28 cellular contexts compared by ENCODE assay signal in the genomic region with DNA sequence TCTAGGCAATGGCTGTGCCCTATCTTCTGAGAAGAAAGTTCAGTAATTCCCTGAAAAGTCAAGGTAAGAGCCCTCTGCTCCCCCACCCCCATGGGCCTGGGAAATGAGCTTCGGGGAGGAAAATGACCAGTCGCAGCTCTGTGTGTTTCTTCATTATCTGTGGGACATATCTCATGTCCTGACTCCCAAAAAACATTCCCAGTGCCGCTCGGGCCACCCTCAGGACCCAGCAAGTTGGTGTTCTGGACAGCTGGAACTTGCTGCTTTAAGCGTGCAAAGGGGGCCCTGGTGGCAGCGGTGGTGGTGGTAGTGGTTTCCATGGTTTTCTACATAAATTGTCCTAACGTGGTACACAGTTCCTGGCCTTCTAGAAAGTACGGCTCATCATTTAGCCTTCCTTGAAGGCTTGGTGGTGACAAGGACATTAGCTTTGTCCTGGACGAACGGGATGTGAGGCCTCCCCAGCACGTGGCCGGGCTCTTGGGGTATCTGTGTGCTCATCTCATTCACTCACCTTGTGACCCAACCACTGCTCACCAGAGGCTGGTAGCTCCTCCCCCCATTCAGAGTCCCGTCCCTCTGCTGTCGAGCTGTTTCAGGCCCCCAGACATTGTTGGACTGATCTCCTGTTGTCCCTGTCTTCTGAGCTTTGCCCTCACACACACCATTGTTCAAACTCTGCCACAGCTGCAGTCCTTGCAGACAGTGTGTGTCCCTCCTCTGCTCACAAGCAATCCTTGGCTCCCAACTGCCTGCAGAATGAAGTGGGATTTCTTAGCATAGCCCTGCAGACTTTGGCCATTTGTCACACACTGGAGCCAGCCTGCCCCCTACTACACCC. TPM values are rescaled to one million over a fixed set of nuclear protein-coding genes. Genes with fewer than 3 reads are reported as not detected.
A peak's percentile ranks its signal among the peaks of the same experiment; 100 is the strongest.
DNase-seq lines count a peak whose midpoint lies in the region; ATAC-seq, FAIRE-seq and TF ChIP-seq lines count a peak whose summit lies in the region.
"Had no signal": no experiment of that assay in that cellular context is flagged by ENCODE, and none has a peak within 500 bp of the region (broad histone marks: within the 10 kb centered on the region; RNA-seq: fewer than 3 reads in every experiment).

No MANE protein-coding gene starts in this region.

- no peaks in the 10 kb centered on the region for H3K79me2 ChIP-seq in neural progenitor cell (ENCODE audit: low read depth)

- intact Hi-C loops in kidney (cut with DNase I) (no loop called here), gastrocnemius medialis (cut with DNase I; ENCODE audit: low total_unique reads) (no loop called here)

- DNase-seq in kidney (peak; percentile 35), neural progenitor cell (ENCODE audit: low spot score) (no peak), type B pancreatic cell (ENCODE audit: extremely low spot score, unreplicated experiment) (no peak), GM19240 (ENCODE audit: insufficient read length, low spot score) (no peak), NCI-H226 (no peak), gastrocnemius medialis (no peak)
- DNase-seq: 8988T; ACHN; BE2C; CD4-positive, CD25-positive, alpha-beta regulatory T cell; DMS53; HCEC 1CT; MM.1S; NCI-H1694; NCI-H2029 treated with DMSO at 0.1 percent for 48 hours; NCI-H526 treated with DMSO at 0.1 percent for 48 hours; SIG-M5 had no signal

- H3K27me3 Mint-ChIP-seq in neural progenitor cell (ENCODE audit: insufficient read depth, low read depth) = peaks cover 2% of the 10 kb centered on the region
- H3K27me3 Mint-ChIP-seq in type B pancreatic cell = no peaks in the 10 kb centered on the region
- H3K27me3 Mint-ChIP-seq: IgD-negative memory B cell had no signal

- H3K27ac ChIP-seq in BLaER1 treated with 17β-estradiol and CSF1 and Interleukin-3, amounts not matched to agents 10 nM and 100 nM = no peak overlapping the region
- H3K27ac ChIP-seq in kidney (ENCODE audit: low read depth in 2 of 2, low read length in 2 of 2) (no peak overlapping the region), neural progenitor cell (no peak overlapping the region), gastrocnemius medialis (no peak overlapping the region)
- H3K27ac ChIP-seq: KMS-11, SK-N-MC had no signal

- H3K9me3 Mint-ChIP-seq in neural progenitor cell (peaks cover 6% of the 10 kb centered on the region), type B pancreatic cell (no peaks in the 10 kb centered on the region)

- no peak overlapping the region for H3K4me3 ChIP-seq in BLaER1 treated with 17β-estradiol and CSF1 and Interleukin-3, amounts not matched to agents 10 nM and 100 nM
- H3K4me3 ChIP-seq in kidney (ENCODE audit: low read length in 2 of 2) = no peak overlapping the region
- no peak overlapping the region for H3K4me3 ChIP-seq in neural progenitor cell
- H3K4me3 ChIP-seq in gastrocnemius medialis = no peak overlapping the region
- H3K4me3 ChIP-seq: GM23338, SK-N-MC had no signal

- no peak for ATAC-seq in gastrocnemius medialis
- ATAC-seq: GM23338, Panc1 had no signal

- TF ChIP-seq POLR2A in gastrocnemius medialis (IDR thresholded peaks at IDR 0.05) = no peak

- no peak for TF ChIP-seq CTCF in kidney (IDR thresholded peaks at IDR 0.05; ENCODE audit: borderline replicate concordance, extremely low read depth, insufficient read depth)
- TF ChIP-seq CTCF in neural progenitor cell (IDR thresholded peaks at IDR 0.05) = no peak
- no peak for TF ChIP-seq CTCF in type B pancreatic cell (conservative IDR thresholded peaks at IDR 0.05)
- no peak for TF ChIP-seq CTCF in gastrocnemius medialis (IDR thresholded peaks at IDR 0.05 in 4 of 5, conservative IDR thresholded peaks at IDR 0.05 in 1 of 5)

- no peaks in the 10 kb centered on the region for H3F3A ChIP-seq in neural progenitor cell (ENCODE audit: low read depth)

- peaks cover 22 to 59% (median 48%) of the 10 kb centered on the region in 10 experiments for H3K4me1 ChIP-seq in BLaER1 treated with 17β-estradiol and CSF1 and Interleukin-3, amounts not matched to agents 10 nM and 100 nM
- H3K4me1 ChIP-seq in kidney (ENCODE audit: control insufficient read depth in 1 of 2, insufficient read depth in 1 of 2, low read depth in 1 of 2, low read length in 2 of 2) (peaks cover 3 to 6% of the 10 kb centered on the region in 2 donors), neural progenitor cell (no peaks in the 10 kb centered on the region), gastrocnemius medialis (no peaks in the 10 kb centered on the region)
- H3K4me1 ChIP-seq: BE2C had no signal

- H3K36me3 ChIP-seq in BLaER1 treated with 17β-estradiol and CSF1 and Interleukin-3, amounts not matched to agents 10 nM and 100 nM = no peaks in the 10 kb centered on the region
- H3K36me3 ChIP-seq in kidney (ENCODE audit: control insufficient read depth in 1 of 2, insufficient read depth in 2 of 2, low read length in 2 of 2) = no peaks in the 10 kb centered on the region
- H3K36me3 ChIP-seq in neural progenitor cell = no peaks in the 10 kb centered on the region
- H3K36me3 ChIP-seq in gastrocnemius medialis = no peaks in the 10 kb centered on the region
- H3K36me3 ChIP-seq: BE2C had no signal

- H3K4me3 Mint-ChIP-seq in neural progenitor cell (no peak overlapping the region), type B pancreatic cell (no peak overlapping the region)
- H3K4me3 Mint-ChIP-seq: CD4-positive, CD25-positive, alpha-beta regulatory T cell; GM23338; IgD-negative memory B cell had no signal

- FAIRE-seq in kidney (lab: Jason Lieb, UNC) = no peak
- FAIRE-seq: D721Med, GM18507 had no signal

- no peak overlapping the region for H2AFZ ChIP-seq in neural progenitor cell (replicated peaks)
- H2AFZ ChIP-seq: GM23338 had no signal

- no peak overlapping the region for H3K9ac ChIP-seq in BLaER1 treated with 17β-estradiol and CSF1 and Interleukin-3, amounts not matched to agents 10 nM and 100 nM
- no peak overlapping the region for H3K9ac ChIP-seq in kidney (ENCODE audit: low read length in 2 of 2)
- no peak overlapping the region for H3K9ac ChIP-seq in neural progenitor cell
- H3K9ac ChIP-seq: KMS-11 had no signal

- in situ Hi-C loops in gastrocnemius medialis (cut with MboI; ENCODE audit: low sequenced_read_pairs in 4 of 4) = no loop called here

- H3K9me3 ChIP-seq in BLaER1 treated with 17β-estradiol and CSF1 and Interleukin-3, amounts not matched to agents 10 nM and 100 nM (replicated peaks in 1 of 11) = peaks cover 13 to 21% (median 20%) of the 10 kb centered on the region in 11 experiments; a peak in 21 of 22 replicates
- no peaks in the 10 kb centered on the region for H3K9me3 ChIP-seq in kidney (ENCODE audit: control insufficient read depth in 1 of 2, low read length in 2 of 2)
- H3K9me3 ChIP-seq in neural progenitor cell (ENCODE audit: low read depth) = no peaks in the 10 kb centered on the region
- no peaks in the 10 kb centered on the region for H3K9me3 ChIP-seq in gastrocnemius medialis
- H3K9me3 ChIP-seq: BE2C had no signal

- no peaks in the 10 kb centered on the region for H3K27me3 ChIP-seq in BLaER1 treated with 17β-estradiol and CSF1 and Interleukin-3, amounts not matched to agents 10 nM and 100 nM
- H3K27me3 ChIP-seq in neural progenitor cell (no peaks in the 10 kb centered on the region), gastrocnemius medialis (no peaks in the 10 kb centered on the region)
- H3K27me3 ChIP-seq: BE2C had no signal

- H3K27ac Mint-ChIP-seq in neural progenitor cell = peak overlapping the region; percentile 64
- peak overlapping the region; percentile 50 for H3K27ac Mint-ChIP-seq in type B pancreatic cell
- H3K27ac Mint-ChIP-seq: CD4-positive, CD25-positive, alpha-beta regulatory T cell; GM23338 had no signal

- no peaks in the 10 kb centered on the region for H4K20me1 ChIP-seq in BLaER1 treated with 17β-estradiol and CSF1 and Interleukin-3, amounts not matched to agents 10 nM and 100 nM
- no peaks in the 10 kb centered on the region for H4K20me1 ChIP-seq in neural progenitor cell (ENCODE audit: low read depth)

- H3K4me2 ChIP-seq in BLaER1 treated with 17β-estradiol and CSF1 and Interleukin-3, amounts not matched to agents 10 nM and 100 nM = peak overlapping the region; percentile 21 to 80 (median 65)
- H3K4me2 ChIP-seq in neural progenitor cell = no peak overlapping the region
- H3K4me2 ChIP-seq: GM23338, KMS-11 had no signal

- H3K36me3 Mint-ChIP-seq in neural progenitor cell (no peaks in the 10 kb centered on the region), type B pancreatic cell (no peaks in the 10 kb centered on the region)
- H3K36me3 Mint-ChIP-seq: CD4-positive, CD25-positive, alpha-beta regulatory T cell; IgD-negative memory B cell had no signal

- H3K4me1 Mint-ChIP-seq in neural progenitor cell (peaks cover 19% of the 10 kb centered on the region), type B pancreatic cell (ENCODE audit: unreplicated experiment) (no peaks in the 10 kb centered on the region)
- H3K4me1 Mint-ChIP-seq: IgD-negative memory B cell had no signal

RNA-seq across cellular contexts. Expression of gene PRLH, which starts 16.9 kb away (rescaled TPM):
- total RNA-seq in kidney (not detected), neural progenitor cell (ENCODE audit: low replicate concordance) (not detected in 2 replicates), type B pancreatic cell (ENCODE audit: low replicate concordance) (not detected in 2 replicates), gastrocnemius medialis (not detected)
- not detected for polyA plus RNA-seq in kidney (ENCODE audit: insufficient read depth, low read depth, low replicate concordance)
- total RNA-seq: CD4-positive, CD25-positive, alpha-beta regulatory T cell; Daoy; G401; GM23338; NCI-H460 had no signal
- polyA plus RNA-seq: CD4-positive, CD25-positive, alpha-beta regulatory T cell; GM23338; IgD-negative memory B cell had no signal

RNA-seq across cellular contexts. Expression of gene RAB17, which starts 41.1 kb away (rescaled TPM):
- total RNA-seq in kidney (59.1 TPM), neural progenitor cell (ENCODE audit: low replicate concordance) (0.43 TPM in 1 of 2 replicates, not detected in the other), type B pancreatic cell (ENCODE audit: low replicate concordance) (18.4 and 21.6 TPM in 2 replicates), gastrocnemius medialis (1 to 10 TPM in 1 of 4 donors, under 1 TPM in 1, not detected in 2; 0.42 to 1.3 TPM)
- polyA plus RNA-seq in kidney (ENCODE audit: insufficient read depth, low read depth, low replicate concordance) = 151 TPM
- total RNA-seq: CD4-positive, CD25-positive, alpha-beta regulatory T cell; G401 had no signal
- polyA plus RNA-seq: CD4-positive, CD25-positive, alpha-beta regulatory T cell; IgD-negative memory B cell had no signal
